8 cellular contexts compared by ENCODE assay signal in genomic region chr17:17570207-17570797, GRCh38. TPM values are rescaled to one million over a fixed set of nuclear protein-coding genes. Genes with fewer than 3 reads are reported as not detected.
A peak's percentile ranks its signal among the peaks of the same experiment; 100 is the strongest.
DNase-seq lines count a peak whose midpoint lies in the region; ATAC-seq and TF ChIP-seq lines count a peak whose summit lies in the region.

No MANE protein-coding gene starts in this region.

- no peaks in the 10 kb centered on the region for H3K27me3 ChIP-seq in heart left ventricle
- H3K27me3 ChIP-seq in testis = no peaks in the 10 kb centered on the region

- ATAC-seq in Right ventricle myocardium inferior (peak; percentile 38), heart left ventricle (peak; percentile 11 to 47 (median 28)), HG03457 (IDR thresholded peaks at IDR 0.05; ENCODE audit: unreplicated experiment) (no peak), GM18867 (IDR thresholded peaks at IDR 0.05; ENCODE audit: unreplicated experiment) (no peak)

- H3K27ac ChIP-seq in heart left ventricle (peak overlapping the region in 11 of 12 donors; percentile 50 to 99 (median 70)), testis (peak overlapping the region; percentile 63 to 86)

- no peaks in the 10 kb centered on the region for H3K9me3 ChIP-seq in heart left ventricle
- no peaks in the 10 kb centered on the region for H3K9me3 ChIP-seq in testis

- TF ChIP-seq POLR2A in heart left ventricle (IDR thresholded peaks at IDR 0.05) (no peak), testis (IDR thresholded peaks at IDR 0.05) (no peak)

- 49 to 57% (median 53%) methylated on average over 7 of the region's 7 CpGs for WGBS in heart left ventricle, 4 donors
- 58 to 75% methylated on average over 6 to 7 of the region's 7 CpGs for WGBS in testis, 2 donors

- H3K4me1 ChIP-seq in heart left ventricle = peaks cover 3 to 64% (median 49%) of the 10 kb centered on the region in 12 donors
- H3K4me1 ChIP-seq in testis = peaks cover 90% of the 10 kb centered on the region

- TF ChIP-seq CTCF in heart left ventricle (IDR thresholded peaks at IDR 0.05) = peak; percentile 18 to 67 (median 52)
- peak in 2 of 3 experiments; percentile 12 to 32 for TF ChIP-seq CTCF in testis (IDR thresholded peaks at IDR 0.05)

- H3K36me3 ChIP-seq in heart left ventricle (peaks cover 0 to 5% (median 0%) of the 10 kb centered on the region in 9 donors), testis (ENCODE audit: low read depth, missing control alignments) (no peaks in the 10 kb centered on the region)

- DNase-seq in Right ventricle myocardium inferior (ENCODE audit: missing footprints) (no peak), cardiac septum (ENCODE audit: low spot score) (no peak), SK-N-DZ (ENCODE audit: low spot score) (peak; percentile 43), heart left ventricle (peak in 2 of 5 donors; percentile 56 to 67), testis (peak; percentile 76), HPDE6-E6E7 (ENCODE audit: extremely low spot score) (no peak)

- H3K4me3 ChIP-seq in heart left ventricle (no peak overlapping the region), testis (no peak overlapping the region)

- intact Hi-C loops in Right ventricle myocardium inferior (cut with DNase I) (loop anchor here (1.0 to 2.0 kb wide), 3 partner anchors 74 to 214 kb away; partner anchors contain the start of gene RASD1), cardiac septum (cut with DNase I) (loop anchor here (1.0 kb wide), 1 partner anchor 215 kb away; no protein-coding TSS in a partner anchor), heart left ventricle (cut with DNase I) (loop anchor here in 6 of 10 donors (1.0 to 5.0 kb wide), 6 partner anchors 72 to 216 kb away; no protein-coding TSS in a partner anchor), testis (cut with DNase I; ENCODE audit: low total_unique reads) (no loop called here)

RNA-seq across cellular contexts. Expression of gene PEMT, which starts 21.2 kb away (rescaled TPM):
- 18.2 TPM for total RNA-seq in Right ventricle myocardium inferior
- total RNA-seq in cardiac septum = 16.8 TPM
- polyA plus RNA-seq in SK-N-DZ (2014; cell fraction: cytosol; rRNA removed) = 78.8 and 95.5 TPM in 2 replicates
- polyA plus RNA-seq in SK-N-DZ (2014; cell fraction: nucleus; rRNA removed) = 73.3 and 76.1 TPM in 2 replicates
- total RNA-seq in heart left ventricle = 10 to 100 TPM; 15.7 to 41.0 (median 25.4) TPM
- 10 to 100 TPM; 25.0 to 42.2 TPM for polyA plus RNA-seq in heart left ventricle
- total RNA-seq in testis = 100 to 1,000 TPM in 1 of 2 donors, 10 to 100 TPM in 1; 83.1 to 120 TPM
- 66.0 TPM for polyA plus RNA-seq in testis (ENCODE audit: insufficient read depth, low read depth, low replicate concordance)

Comparison
In these comparisons a context has a peak if more than half of its experiments do, and no peak if none do; other contexts are left out.
1. ATAC-seq: peak in Right ventricle myocardium inferior (single experiment) and heart left ventricle (4 of 4); none in HG03457 (single experiment) and GM18867 (single experiment).
2. DNase-seq: peak in SK-N-DZ (single experiment) and testis (single experiment); none in Right ventricle myocardium inferior (single experiment), cardiac septum (single experiment) and HPDE6-E6E7 (single experiment).